In the genomic region with DNA sequence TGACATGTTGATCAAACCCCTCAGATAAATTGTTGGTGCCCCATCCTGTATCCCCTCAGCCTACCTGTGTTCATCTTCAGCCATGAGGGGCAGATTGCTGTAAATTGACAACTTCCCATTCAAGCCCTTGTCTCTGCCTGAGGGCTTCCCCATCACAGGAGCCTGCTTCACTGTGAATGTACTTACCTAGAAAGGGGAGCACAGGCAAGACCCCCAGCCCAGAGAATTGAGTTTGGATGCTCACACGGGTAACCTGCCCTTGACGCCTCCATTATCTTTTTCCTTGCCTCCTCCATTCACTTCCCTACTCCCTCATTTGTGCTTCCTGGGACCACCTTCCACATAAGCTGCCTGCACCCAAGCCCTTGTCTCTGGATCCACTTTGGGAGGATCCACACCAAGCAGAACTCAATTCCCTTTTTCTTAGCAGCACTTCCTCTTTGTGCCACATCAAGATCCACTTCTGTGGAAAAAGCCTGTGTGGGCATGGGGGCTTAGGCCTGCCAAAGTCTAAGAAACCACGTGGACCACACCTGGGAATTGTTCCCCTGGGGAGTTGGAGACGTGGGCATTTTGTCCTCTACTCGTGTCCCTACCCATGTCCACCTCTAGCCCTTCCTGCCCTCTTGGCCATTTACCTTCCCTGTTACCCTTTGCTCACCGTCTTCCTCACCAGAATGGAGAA, we compare ENCODE assay signal across 21 cellular contexts.
"Had no signal": no experiment of that assay in that cellular context is flagged by ENCODE, and none has a peak within 500 bp of the region (broad histone marks: within the 10 kb centered on the region; RNA-seq: fewer than 3 reads in every experiment).

No MANE protein-coding gene starts in this region.

- H3K9me3 ChIP-seq: heart left ventricle, mucosa of descending colon, neutrophil, suprapubic skin, thyroid gland, upper lobe of left lung, vagina had no signal

- H3K27ac ChIP-seq: coronary artery, dorsolateral prefrontal cortex, heart left ventricle, neutrophil, suprapubic skin, thyroid gland, upper lobe of left lung, vagina had no signal

- H3K4me2 ChIP-seq: smooth muscle cell had no signal

- FAIRE-seq: frontal cortex had no signal

- H3K4me3 Mint-ChIP-seq: naive thymus-derived CD8-positive, alpha-beta T cell; stimulated activated effector memory CD8-positive, alpha-beta T cell treated with anti-CD3 and anti-CD28 coated beads, Interleukin-12 subunit alpha, Interleukin-12 subunit beta, amount 100 ng/mL, for 72 hours had no signal

- H3K36me3 Mint-ChIP-seq: naive thymus-derived CD8-positive, alpha-beta T cell; stimulated activated effector memory CD8-positive, alpha-beta T cell treated with anti-CD3 and anti-CD28 coated beads, Interleukin-12 subunit alpha, Interleukin-12 subunit beta, amount 100 ng/mL, for 72 hours had no signal

- H3K9me3 Mint-ChIP-seq: naive thymus-derived CD8-positive, alpha-beta T cell; stimulated activated effector memory CD8-positive, alpha-beta T cell treated with anti-CD3 and anti-CD28 coated beads, Interleukin-12 subunit alpha, Interleukin-12 subunit beta, amount 100 ng/mL, for 72 hours had no signal

- H3K27ac Mint-ChIP-seq: naive thymus-derived CD8-positive, alpha-beta T cell; stimulated activated effector memory CD8-positive, alpha-beta T cell treated with anti-CD3 and anti-CD28 coated beads, Interleukin-12 subunit alpha, Interleukin-12 subunit beta, amount 100 ng/mL, for 72 hours had no signal

- H3K27me3 ChIP-seq: neutrophil, thyroid gland, upper lobe of left lung, vagina had no signal

- DNase-seq: dorsolateral prefrontal cortex; effector CD8-positive, alpha-beta T cell; heart left ventricle; hippocampal formation; left colon; left ventricle myocardium superior; mucosa of descending colon; naive thymus-derived CD8-positive, alpha-beta T cell; right cardiac atrium; stimulated activated CD4-positive, alpha-beta T cell treated with anti-CD3 and anti-CD28 coated beads, Interleukin-2, amount 100 ng/mL, for 48 hours; stimulated activated CD8-positive, alpha-beta memory T cell treated with anti-CD3 and anti-CD28 coated beads, Interleukin-4, amount 100 ng/mL, for 48 hours; stimulated activated naive CD8-positive, alpha-beta T cell treated with anti-CD3 and anti-CD28 coated beads, Interleukin-15, Interleukin-2, amounts not matched to agents 100 U/mL and 50 U/mL, for 24 hours; thyroid gland; upper lobe of left lung had no signal

- H3K4me3 ChIP-seq: coronary artery, dorsolateral prefrontal cortex, heart left ventricle, mucosa of descending colon, smooth muscle cell, suprapubic skin, thyroid gland, upper lobe of left lung, vagina had no signal

- ATAC-seq: heart left ventricle; left colon; left ventricle myocardium superior; mucosa of descending colon; naive thymus-derived CD8-positive, alpha-beta T cell; right cardiac atrium; stimulated activated effector memory CD8-positive, alpha-beta T cell treated with anti-CD3 and anti-CD28 coated beads, Interleukin-12 subunit alpha, Interleukin-12 subunit beta, amount 100 ng/mL, for 72 hours; stimulated activated naive CD8-positive, alpha-beta T cell treated with anti-CD3 and anti-CD28 coated beads, Interleukin-15, Interleukin-2, amounts not matched to agents 100 U/mL and 50 U/mL, for 24 hours had no signal

- H3K36me3 ChIP-seq: heart left ventricle, neutrophil, suprapubic skin, thyroid gland, upper lobe of left lung, vagina had no signal
